ENCODE assay signal across 8 cellular contexts in genomic region chr6:32852844-32853540, GRCh38. TPM values are rescaled to one million over a fixed set of nuclear protein-coding genes. Genes with fewer than 3 reads are reported as not detected.
DNase-seq lines count a peak whose midpoint lies in the region; ATAC-seq, FAIRE-seq and TF ChIP-seq lines count a peak whose summit lies in the region.

No MANE protein-coding gene starts in this region.

- H3K4me3 ChIP-seq in SK-N-MC: peak overlapping the region; percentile 92
- peak overlapping the region; percentile 60 to 98 (median 90) for H3K4me3 ChIP-seq in pancreas

- H3K36me3 ChIP-seq in SK-N-MC (ENCODE audit: insufficient read depth, low read length) (no peaks in the 10 kb centered on the region), pancreas (no peaks in the 10 kb centered on the region)

- ATAC-seq in GM18502 (IDR thresholded peaks at IDR 0.05; ENCODE audit: poor library complexity, unreplicated experiment): peak; percentile 19
- peak; percentile 28 for ATAC-seq in HG03045 (IDR thresholded peaks at IDR 0.05; ENCODE audit: unreplicated experiment)
- ATAC-seq in pancreas: peak; percentile 35 to 61 (median 52)

- FAIRE-seq in pancreas (lab: Jason Lieb, UNC): no peak

- peaks cover 0 to 10% (median 0%) of the 10 kb centered on the region in 3 donors for H3K4me1 ChIP-seq in pancreas

- DNase-seq in SK-N-MC (ENCODE audit: low read depth, low spot score) (no peak), amniotic epithelial cell (ENCODE audit: low read depth) (peak; percentile 24), cardiac septum (ENCODE audit: low spot score) (peak; percentile 80), pancreas (peak; percentile 46 to 85 (median 58)), NCI-H146 treated with DMSO at 0.1 percent for 48 hours (lab: John Stamatoyannopoulos, UW; ENCODE audit: unreplicated experiment) (no peak)

- no peaks in the 10 kb centered on the region for H3K27me3 ChIP-seq in pancreas

- intact Hi-C loops in cardiac septum (cut with DNase I): loop anchor here (1.0 to 2.0 kb wide), 3 partner anchors 9 to 116 kb away; partner anchors contain the start of genes BRD2, PSMB8 and TAP2
- intact Hi-C loops in pancreas (cut with DNase I): no loop called here

- WGBS in pancreas, 2 donors: 0% methylated on average over 41 of the region's 41 CpGs

- H3K27ac ChIP-seq in 22Rv1 (peak overlapping the region; percentile 77), SK-N-MC (no peak overlapping the region), pancreas (peak overlapping the region; percentile 85 to 98 (median 92))

- no peaks in the 10 kb centered on the region for H3K9me3 ChIP-seq in SK-N-MC (ENCODE audit: low read depth, low read length)
- H3K9me3 ChIP-seq in pancreas: no peaks in the 10 kb centered on the region

- no peak for TF ChIP-seq CTCF in 22Rv1 (IDR thresholded peaks at IDR 0.05)
- no peak for TF ChIP-seq CTCF in pancreas (IDR thresholded peaks at IDR 0.05)

- peak overlapping the region; percentile 65 for H3K9ac ChIP-seq in SK-N-MC (ENCODE audit: insufficient read length)

RNA-seq across cellular contexts. Expression of gene TAP1, which starts 0.5 kb away (rescaled TPM):
- total RNA-seq in cardiac septum (18.1 TPM), pancreas (10 to 100 TPM in 5 of 6 donors, 1 to 10 TPM in 1; 7.8 to 32.1 (median 11.6) TPM)
- polyA plus RNA-seq in pancreas: 10 to 100 TPM; 18.8 to 28.5 TPM

RNA-seq across cellular contexts. Expression of gene PSMB9, which starts 1.0 kb away (rescaled TPM):
- total RNA-seq in cardiac septum: 14.2 TPM
- total RNA-seq in pancreas: 10 to 100 TPM in 2 of 6 donors, 1 to 10 TPM in 4; 5.1 to 18.1 (median 5.8) TPM
- 10 to 100 TPM in 1 of 2 donors, 1 to 10 TPM in 1; 8.3 to 13.7 TPM for polyA plus RNA-seq in pancreas

RNA-seq across cellular contexts. Expression of gene PSMB8, which starts 9.1 kb away (rescaled TPM):
- total RNA-seq in cardiac septum (11.7 TPM), pancreas (10 to 100 TPM in 5 of 6 donors, 1 to 10 TPM in 1; 7.4 to 40.2 (median 11.8) TPM)
- polyA plus RNA-seq in pancreas: 10 to 100 TPM; 27.9 to 35.2 TPM

RNA-seq across cellular contexts. Expression of gene TAP2, which starts 14.5 kb away (rescaled TPM):
- 12.7 TPM for total RNA-seq in cardiac septum
- 10 to 100 TPM in 4 of 6 donors, 1 to 10 TPM in 2; 5.0 to 23.1 (median 12.2) TPM for total RNA-seq in pancreas
- polyA plus RNA-seq in pancreas: 10 to 100 TPM in 1 of 2 donors, 1 to 10 TPM in 1; 8.8 to 16.9 TPM

RNA-seq across cellular contexts. Expression of gene HLA-DOB, which starts 36.2 kb away (rescaled TPM):
- total RNA-seq in cardiac septum: 0.35 TPM
- total RNA-seq in pancreas: under 1 TPM in 2 of 6 donors, not detected in 4; 0.21 to 0.87 TPM
- polyA plus RNA-seq in pancreas: under 1 TPM; 0.38 to 0.53 TPM

Comparison
In these comparisons a context has a peak if more than half of its experiments do, and no peak if none do; other contexts are left out.
1. DNase-seq: peak in amniotic epithelial cell (single experiment), cardiac septum (single experiment) and pancreas (6 of 6); none in SK-N-MC (single experiment) and NCI-H146 treated with DMSO at 0.1 percent for 48 hours (single experiment).
2. Peak in every context shown above with its lines, with median percentiles within 50 percentile points of each other: ATAC-seq.